ENCODE assay signal across 4 cellular contexts in the genomic region with DNA sequence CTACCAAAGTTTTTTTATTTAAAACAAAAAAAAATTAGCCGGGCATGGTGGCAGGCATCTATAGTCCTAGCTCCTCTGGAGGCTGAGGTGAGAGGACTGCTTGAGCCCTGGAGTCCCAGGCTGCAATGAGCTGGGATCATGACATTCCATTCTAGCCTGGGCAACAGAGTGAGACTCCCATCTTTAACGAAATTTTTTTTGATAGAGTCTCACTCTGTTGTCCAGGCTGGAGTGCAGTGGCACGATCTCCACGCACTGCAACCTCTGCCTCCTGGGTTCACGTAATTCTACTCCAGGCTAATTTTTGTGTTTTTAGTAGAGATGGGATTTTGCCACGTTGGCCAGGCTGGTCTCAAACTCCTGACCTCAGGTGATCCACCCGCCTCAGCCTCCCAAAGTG. TPM values are rescaled to one million over a fixed set of nuclear protein-coding genes. Genes with fewer than 3 reads are reported as not detected.
"Had no signal": no experiment of that assay in that cellular context is flagged by ENCODE, and none has a peak within 500 bp of the region (broad histone marks: within the 10 kb centered on the region; RNA-seq: fewer than 3 reads in every experiment).

No MANE protein-coding gene starts in this region.

RNA-seq across cellular contexts. Expression of a gene that starts 1.8 kb away (rescaled TPM):
- total RNA-seq: SJSA1 had no signal

RNA-seq across cellular contexts. Expression of a gene that starts 57.9 kb away (rescaled TPM):
- total RNA-seq: M059J, Right ventricle myocardium superior, SJSA1 had no signal
- polyA plus RNA-seq: SK-N-SH had no signal
